Comparison of ENCODE assay signal across 21 cellular contexts in the genomic region with DNA sequence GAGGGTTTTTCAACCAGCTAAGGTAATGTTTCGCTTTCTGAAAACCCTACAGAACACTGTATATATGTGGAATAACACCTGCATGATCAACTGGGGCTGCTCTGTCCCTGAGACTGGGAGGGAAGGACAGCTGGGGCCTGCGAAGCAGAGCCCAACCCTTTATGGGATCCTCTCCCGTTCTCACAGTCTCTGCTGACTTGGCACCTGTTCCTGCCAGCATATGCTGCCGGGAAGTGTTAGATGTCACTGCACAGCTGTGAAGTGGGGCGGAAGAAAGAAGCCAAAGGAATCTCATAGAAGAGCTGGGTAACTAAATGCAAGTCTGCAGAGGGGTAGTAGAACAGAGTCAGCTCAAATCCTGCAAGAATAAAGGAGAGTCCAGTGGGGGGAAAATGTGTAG. TPM values are rescaled to one million over a fixed set of nuclear protein-coding genes. Genes with fewer than 3 reads are reported as not detected.
DNase-seq lines count a peak whose midpoint lies in the region; ATAC-seq and TF ChIP-seq lines count a peak whose summit lies in the region.
"Had no signal": no experiment of that assay in that cellular context is flagged by ENCODE, and none has a peak within 500 bp of the region (broad histone marks: within the 10 kb centered on the region; RNA-seq: fewer than 3 reads in every experiment).

No MANE protein-coding gene starts in this region.

- peak overlapping the region; percentile 64 for H3K27ac ChIP-seq in neural cell (ENCODE audit: low read length)
- H3K27ac ChIP-seq: BLaER1, vagina had no signal

- H3F3A ChIP-seq in neural cell (ENCODE audit: insufficient read depth, low read length, poor library complexity, severe bottlenecking) = no peaks in the 10 kb centered on the region

- DNase-seq in Right ventricle myocardium superior (peak; percentile 49), cardiac septum (ENCODE audit: low spot score) (no peak), glutamatergic neuron (peak; percentile 60), SIG-M5 (lab: John Stamatoyannopoulos, UW) (no peak)
- no peak for DNase-seq in activated CD4-positive, alpha-beta T cell treated with anti-CD3 and anti-CD28 coated beads, Interleukin-2, amount 10 ng/mL, durations not matched to agents 7 days and 5 days
- no peak for DNase-seq in activated CD4-positive, alpha-beta memory T cell treated with anti-CD3 and anti-CD28 coated beads, Interleukin-2, amount 10 ng/mL, durations not matched to agents 7 days and 5 days
- no peak for DNase-seq in activated T-cell treated with anti-CD3 and anti-CD28 coated beads, Interleukin-2, amount 50 U/mL, for 24 hours
- DNase-seq: activated CD4-positive, CD25-positive, alpha-beta regulatory T cell treated with anti-CD3 and anti-CD28 coated beads, Interleukin-2, amount 50 U/mL, for 72 hours; HCEC 1CT; Kasumi-1; kidney; mesendoderm; natural killer cell; NCI-H1092 treated with DMSO at 0.1 percent for 48 hours; NCI-H2081; NCI-H510A had no signal

- H3K27me3 ChIP-seq in neural cell (ENCODE audit: insufficient read depth, low read depth, low read length) = no peaks in the 10 kb centered on the region
- H3K27me3 ChIP-seq: BLaER1, vagina had no signal

- no peaks in the 10 kb centered on the region for H3K9me2 ChIP-seq in neural cell (ENCODE audit: insufficient read depth, low read length)

- peaks cover 52% of the 10 kb centered on the region for H3K4me1 Mint-ChIP-seq in glutamatergic neuron (ENCODE audit: low read depth, unreplicated experiment)
- H3K4me1 Mint-ChIP-seq in activated CD4-positive, alpha-beta T cell treated with anti-CD3 and anti-CD28 coated beads, Interleukin-2, amount 10 ng/mL, durations not matched to agents 7 days and 5 days = no peaks in the 10 kb centered on the region
- no peaks in the 10 kb centered on the region for H3K4me1 Mint-ChIP-seq in activated CD4-positive, alpha-beta memory T cell treated with anti-CD3 and anti-CD28 coated beads, Interleukin-2, amount 10 ng/mL, durations not matched to agents 7 days and 5 days
- no peaks in the 10 kb centered on the region for H3K4me1 Mint-ChIP-seq in activated T-cell treated with anti-CD3 and anti-CD28 coated beads, Interleukin-2, amount 50 U/mL, for 24 hours (ENCODE audit: low read depth)
- H3K4me1 Mint-ChIP-seq: natural killer cell had no signal

- H3K27ac Mint-ChIP-seq in glutamatergic neuron (ENCODE audit: unreplicated experiment) = peak overlapping the region; percentile 93
- H3K27ac Mint-ChIP-seq in activated CD4-positive, alpha-beta T cell treated with anti-CD3 and anti-CD28 coated beads, Interleukin-2, amount 10 ng/mL, durations not matched to agents 7 days and 5 days = no peak overlapping the region
- no peak overlapping the region for H3K27ac Mint-ChIP-seq in activated CD4-positive, alpha-beta memory T cell treated with anti-CD3 and anti-CD28 coated beads, Interleukin-2, amount 10 ng/mL, durations not matched to agents 7 days and 5 days
- no peak overlapping the region for H3K27ac Mint-ChIP-seq in activated T-cell treated with anti-CD3 and anti-CD28 coated beads, Interleukin-2, amount 50 U/mL, for 24 hours
- H3K27ac Mint-ChIP-seq: activated naive CD8-positive, alpha-beta T cell; natural killer cell had no signal

- CTCF ChIA-PET in activated CD4-positive, alpha-beta T cell treated with anti-CD3 and anti-CD28 coated beads, Interleukin-2, amount 10 ng/mL, durations not matched to agents 7 days and 5 days (lab: Charles Lee) = no interaction called here
- CTCF ChIA-PET in activated CD4-positive, alpha-beta memory T cell treated with anti-CD3 and anti-CD28 coated beads, Interleukin-2, amount 10 ng/mL, durations not matched to agents 7 days and 5 days (lab: Charles Lee) = no interaction called here

- H3K9ac ChIP-seq in neural cell (ENCODE audit: low read length) = no peak overlapping the region
- H3K9ac ChIP-seq: BLaER1 had no signal

- H3K36me3 Mint-ChIP-seq in glutamatergic neuron (ENCODE audit: unreplicated experiment) = no peaks in the 10 kb centered on the region
- H3K36me3 Mint-ChIP-seq in activated CD4-positive, alpha-beta T cell treated with anti-CD3 and anti-CD28 coated beads, Interleukin-2, amount 10 ng/mL, durations not matched to agents 7 days and 5 days (ENCODE audit: low read depth) = no peaks in the 10 kb centered on the region
- no peaks in the 10 kb centered on the region for H3K36me3 Mint-ChIP-seq in activated CD4-positive, alpha-beta memory T cell treated with anti-CD3 and anti-CD28 coated beads, Interleukin-2, amount 10 ng/mL, durations not matched to agents 7 days and 5 days (ENCODE audit: low read depth)
- no peaks in the 10 kb centered on the region for H3K36me3 Mint-ChIP-seq in activated T-cell treated with anti-CD3 and anti-CD28 coated beads, Interleukin-2, amount 50 U/mL, for 24 hours (ENCODE audit: low read depth)
- H3K36me3 Mint-ChIP-seq: activated naive CD8-positive, alpha-beta T cell; natural killer cell had no signal

- TF ChIP-seq RAD21 in neural cell (conservative IDR thresholded peaks at IDR 0.05) = no peak

- TF ChIP-seq EP300 in neural cell (conservative IDR thresholded peaks at IDR 0.05; ENCODE audit: poor library complexity, severe bottlenecking) = no peak

- H3K9me3 ChIP-seq in neural cell (ENCODE audit: low read length) = no peaks in the 10 kb centered on the region
- H3K9me3 ChIP-seq: BLaER1, vagina had no signal

- peaks cover 4% of the 10 kb centered on the region for H3K27me3 Mint-ChIP-seq in glutamatergic neuron (ENCODE audit: unreplicated experiment)
- no peaks in the 10 kb centered on the region for H3K27me3 Mint-ChIP-seq in activated CD4-positive, alpha-beta T cell treated with anti-CD3 and anti-CD28 coated beads, Interleukin-2, amount 10 ng/mL, durations not matched to agents 7 days and 5 days
- H3K27me3 Mint-ChIP-seq in activated CD4-positive, alpha-beta memory T cell treated with anti-CD3 and anti-CD28 coated beads, Interleukin-2, amount 10 ng/mL, durations not matched to agents 7 days and 5 days = no peaks in the 10 kb centered on the region
- H3K27me3 Mint-ChIP-seq in activated T-cell treated with anti-CD3 and anti-CD28 coated beads, Interleukin-2, amount 50 U/mL, for 24 hours = no peaks in the 10 kb centered on the region
- H3K27me3 Mint-ChIP-seq: activated naive CD8-positive, alpha-beta T cell had no signal

- TF ChIP-seq CTCF in glutamatergic neuron (IDR thresholded peaks at IDR 0.05; ENCODE audit: partially characterized antibody, unreplicated experiment) = no peak
- TF ChIP-seq CTCF in neural cell (IDR thresholded peaks at IDR 0.05; ENCODE audit: poor library complexity, severe bottlenecking) = no peak

- POLR2A ChIA-PET in activated CD4-positive, alpha-beta T cell treated with anti-CD3 and anti-CD28 coated beads, Interleukin-2, amount 10 ng/mL, durations not matched to agents 7 days and 5 days (lab: Charles Lee) = no interaction called here
- POLR2A ChIA-PET in activated CD4-positive, alpha-beta memory T cell treated with anti-CD3 and anti-CD28 coated beads, Interleukin-2, amount 10 ng/mL, durations not matched to agents 7 days and 5 days (lab: Charles Lee) = no interaction called here

- ATAC-seq in Right ventricle myocardium superior (ENCODE audit: poor library complexity) = peak; percentile 92
- ATAC-seq: natural killer cell had no signal

- no peaks in the 10 kb centered on the region for H3K36me3 ChIP-seq in neural cell (ENCODE audit: insufficient read depth, low read length)
- H3K36me3 ChIP-seq: BLaER1, vagina had no signal

- no peak overlapping the region for H3K4me3 ChIP-seq in neural cell (ENCODE audit: low read length)
- H3K4me3 ChIP-seq: BLaER1, vagina had no signal

- intact Hi-C loops in Right ventricle myocardium superior (cut with DNase I) = no loop called here
- intact Hi-C loops in cardiac septum (cut with DNase I) = no loop called here

- peak overlapping the region; percentile 53 for H3K4me3 Mint-ChIP-seq in glutamatergic neuron (ENCODE audit: unreplicated experiment)
- no peak overlapping the region for H3K4me3 Mint-ChIP-seq in activated CD4-positive, alpha-beta T cell treated with anti-CD3 and anti-CD28 coated beads, Interleukin-2, amount 10 ng/mL, durations not matched to agents 7 days and 5 days
- no peak overlapping the region for H3K4me3 Mint-ChIP-seq in activated CD4-positive, alpha-beta memory T cell treated with anti-CD3 and anti-CD28 coated beads, Interleukin-2, amount 10 ng/mL, durations not matched to agents 7 days and 5 days
- no peak overlapping the region for H3K4me3 Mint-ChIP-seq in activated T-cell treated with anti-CD3 and anti-CD28 coated beads, Interleukin-2, amount 50 U/mL, for 24 hours
- H3K4me3 Mint-ChIP-seq: activated naive CD8-positive, alpha-beta T cell; natural killer cell had no signal

- H4K20me1 ChIP-seq in neural cell (ENCODE audit: insufficient read depth) = no peaks in the 10 kb centered on the region
- H4K20me1 ChIP-seq: BLaER1 had no signal

- H3K4me2 ChIP-seq in neural cell (ENCODE audit: low read length) = no peak overlapping the region
- H3K4me2 ChIP-seq: BLaER1 had no signal

- H3K9me3 Mint-ChIP-seq in glutamatergic neuron (ENCODE audit: unreplicated experiment) = peaks cover 10% of the 10 kb centered on the region
- no peaks in the 10 kb centered on the region for H3K9me3 Mint-ChIP-seq in activated CD4-positive, alpha-beta T cell treated with anti-CD3 and anti-CD28 coated beads, Interleukin-2, amount 10 ng/mL, durations not matched to agents 7 days and 5 days
- no peaks in the 10 kb centered on the region for H3K9me3 Mint-ChIP-seq in activated CD4-positive, alpha-beta memory T cell treated with anti-CD3 and anti-CD28 coated beads, Interleukin-2, amount 10 ng/mL, durations not matched to agents 7 days and 5 days
- peaks cover 2% of the 10 kb centered on the region for H3K9me3 Mint-ChIP-seq in activated T-cell treated with anti-CD3 and anti-CD28 coated beads, Interleukin-2, amount 50 U/mL, for 24 hours

- H3K79me2 ChIP-seq in neural cell (replicated peaks; ENCODE audit: insufficient read depth, low read length) = no peaks in the 10 kb centered on the region

- no peak overlapping the region for H2AFZ ChIP-seq in neural cell (ENCODE audit: low read depth, low read length)

TF ChIP-seq in neural cell, 6 proteins besides CTCF, POLR2A, EP300 and RAD21 (continues in another document):
- TF ChIP-seq TAF1 (IDR thresholded peaks at IDR 0.05; ENCODE audit: low read depth) = no peak

RNA-seq across cellular contexts. Expression of a gene that starts 29.6 kb away (rescaled TPM):
- total RNA-seq in Right ventricle myocardium superior (0.13 TPM), cardiac septum (0.43 TPM), glutamatergic neuron (ENCODE audit: unreplicated experiment) (1.9 TPM)
- polyA plus RNA-seq in neural cell = 49.9 and 56.4 TPM in 2 replicates
- polyA minus RNA-seq in neural cell = 70.8 and 73.0 TPM in 2 replicates
- not detected for total RNA-seq in activated CD4-positive, alpha-beta T cell treated with anti-CD3 and anti-CD28 coated beads, Interleukin-2, amount 10 ng/mL, durations not matched to agents 7 days and 5 days
- total RNA-seq in activated CD4-positive, alpha-beta memory T cell treated with anti-CD3 and anti-CD28 coated beads, Interleukin-2, amount 10 ng/mL, durations not matched to agents 7 days and 5 days = not detected
- total RNA-seq: natural killer cell, pulmonary artery endothelial cell had no signal

Comparison
In these comparisons a context has a peak if more than half of its experiments do, and no peak if none do; other contexts are left out.
1. DNase-seq: peak in Right ventricle myocardium superior (single experiment) and glutamatergic neuron (single experiment); none in cardiac septum (single experiment), activated CD4-positive, alpha-beta T cell treated with anti-CD3 and anti-CD28 coated beads, Interleukin-2, amount 10 ng/mL, durations not matched to agents 7 days and 5 days (single experiment), activated CD4-positive, alpha-beta memory T cell treated with anti-CD3 and anti-CD28 coated beads, Interleukin-2, amount 10 ng/mL, durations not matched to agents 7 days and 5 days (single experiment), SIG-M5 (single experiment) and activated T-cell treated with anti-CD3 and anti-CD28 coated beads, Interleukin-2, amount 50 U/mL, for 24 hours (single experiment).